8 cellular contexts compared by ENCODE assay signal in genomic region chr10:101816913-101817541, GRCh38. TPM values are rescaled to one million over a fixed set of nuclear protein-coding genes. Genes with fewer than 3 reads are reported as not detected.
DNase-seq lines count a peak whose midpoint lies in the region; ATAC-seq and TF ChIP-seq lines count a peak whose summit lies in the region.

No MANE protein-coding gene starts in this region.

- CTCF ChIA-PET in activated CD8-positive, alpha-beta T cell treated with anti-CD3 and anti-CD28 coated beads for 36 hours (lab: Charles Lee), result interaction anchor here (1.4 to 9.7 kb wide), 3 partner anchors 22 to 193 kb away, joined by 4 to 125 read pairs (median 9); partner anchors contain the start of gene KCNIP2

- no peaks in the 10 kb centered on the region for H3K9me3 Mint-ChIP-seq in activated CD8-positive, alpha-beta T cell treated with anti-CD3 and anti-CD28 coated beads for 36 hours

- intact Hi-C loops in activated CD8-positive, alpha-beta T cell treated with anti-CD3 and anti-CD28 coated beads for 36 hours (cut with micrococcal nuclease), result loop anchor here (5.0 kb wide), 1 partner anchor 35 kb away; the partner anchor contains the start of gene NPM3
- intact Hi-C loops in stomach (cut with DNase I; ENCODE audit: low total_unique reads), result no loop called here

- H3K27me3 ChIP-seq in stomach, result no peaks in the 10 kb centered on the region

- 0 to 1% (median 1%) methylated on average over 17 of the region's 17 CpGs for WGBS in stomach, 5 donors

- no peak for TF ChIP-seq POLR2A in stomach (IDR thresholded peaks at IDR 0.05)

- peaks cover 41% of the 10 kb centered on the region for H3K36me3 Mint-ChIP-seq in activated CD8-positive, alpha-beta T cell treated with anti-CD3 and anti-CD28 coated beads for 36 hours (ENCODE audit: low read depth)

- H3K4me1 ChIP-seq in stomach, result peaks cover 24 to 62% (median 46%) of the 10 kb centered on the region in 4 donors

- no peak for ATAC-seq in activated CD8-positive, alpha-beta T cell treated with anti-CD3 and anti-CD28 coated beads for 36 hours
- no peak for ATAC-seq in GM21825 (IDR thresholded peaks at IDR 0.05; ENCODE audit: unreplicated experiment)

- POLR2A ChIA-PET in activated CD8-positive, alpha-beta T cell treated with anti-CD3 and anti-CD28 coated beads for 36 hours (lab: Charles Lee), result interaction anchor here (0.6 to 6.6 kb wide), 11 partner anchors 10 to 1286 kb away, joined by 3 to 53 read pairs (median 6); partner anchors contain the start of genes KCNIP2 and NPM3

- peak overlapping the region; percentile 97 for H3K4me3 ChIP-seq in iPS-11a (ENCODE audit: low read depth, low read length)
- peak overlapping the region; percentile 98 to 99 (median 99) for H3K4me3 ChIP-seq in stomach

- peak overlapping the region; percentile 96 for H3K27ac Mint-ChIP-seq in activated CD8-positive, alpha-beta T cell treated with anti-CD3 and anti-CD28 coated beads for 36 hours

- no peak for TF ChIP-seq CTCF in activated CD8-positive, alpha-beta T cell treated with anti-CD3 and anti-CD28 coated beads for 36 hours (IDR thresholded peaks at IDR 0.05)
- no peak for TF ChIP-seq CTCF in stomach (IDR thresholded peaks at IDR 0.05)

- peak overlapping the region; percentile 88 for H3K4me3 Mint-ChIP-seq in activated CD8-positive, alpha-beta T cell treated with anti-CD3 and anti-CD28 coated beads for 36 hours

- no peaks in the 10 kb centered on the region for H3K27me3 Mint-ChIP-seq in activated CD8-positive, alpha-beta T cell treated with anti-CD3 and anti-CD28 coated beads for 36 hours

- H3K9me3 ChIP-seq in stomach, result no peaks in the 10 kb centered on the region

- peaks cover 6 to 12% (median 11%) of the 10 kb centered on the region in 4 donors for H3K36me3 ChIP-seq in stomach

- no peak for TF ChIP-seq EP300 in stomach (IDR thresholded peaks at IDR 0.05)

- DNase-seq in NCI-H748 (lab: John Stamatoyannopoulos, UW; ENCODE audit: unreplicated experiment) (peak; percentile 1), NCI-H748 treated with DMSO at 0.1 percent for 48 hours (lab: John Stamatoyannopoulos, UW) (no peak), stomach (no peak), DMS53 (lab: John Stamatoyannopoulos, UW) (no peak), NCI-H345 (lab: John Stamatoyannopoulos, UW) (no peak)
- peak; percentile 66 for DNase-seq in activated CD8-positive, alpha-beta T cell treated with anti-CD3 and anti-CD28 coated beads for 36 hours

- peak overlapping the region; percentile 93 to 97 (median 94) for H3K27ac ChIP-seq in stomach

- peaks cover 43% of the 10 kb centered on the region for H3K4me1 Mint-ChIP-seq in activated CD8-positive, alpha-beta T cell treated with anti-CD3 and anti-CD28 coated beads for 36 hours (ENCODE audit: low read depth)

RNA-seq across cellular contexts. Expression of gene OGA, which starts 1.2 kb away (rescaled TPM):
- 100 to 1,000 TPM; 125 to 130 TPM for total RNA-seq in activated CD8-positive, alpha-beta T cell treated with anti-CD3 and anti-CD28 coated beads for 36 hours
- total RNA-seq in stomach, result 100 to 1,000 TPM; 123 to 312 (median 233) TPM
- polyA plus RNA-seq in stomach, result 10 to 100 TPM; 18.9 to 41.7 (median 28.0) TPM

RNA-seq across cellular contexts. Expression of gene KCNIP2, which starts 26.6 kb away (rescaled TPM):
- 1 to 10 TPM; 2.4 to 3.1 TPM for total RNA-seq in activated CD8-positive, alpha-beta T cell treated with anti-CD3 and anti-CD28 coated beads for 36 hours
- total RNA-seq in stomach, result 1 to 10 TPM in 3 of 5 donors, not detected in 2; 1.2 to 5.7 (median 2.4) TPM
- polyA plus RNA-seq in stomach, result 1 to 10 TPM in 1 of 3 donors, under 1 TPM in 1, not detected in 1; 0.62 to 1.3 TPM

RNA-seq across cellular contexts. Expression of gene NPM3, which starts 33.8 kb away (rescaled TPM):
- total RNA-seq in activated CD8-positive, alpha-beta T cell treated with anti-CD3 and anti-CD28 coated beads for 36 hours, result 100 to 1,000 TPM; 235 to 264 TPM
- total RNA-seq in stomach, result 10 to 100 TPM in 3 of 5 donors, 1 to 10 TPM in 1, not detected in 1; 2.3 to 68.1 (median 32.6) TPM
- polyA plus RNA-seq in stomach, result 10 to 100 TPM; 22.0 to 30.2 (median 26.0) TPM

RNA-seq across cellular contexts. Expression of gene FGF8, which starts 41.1 kb away (rescaled TPM):
- total RNA-seq in activated CD8-positive, alpha-beta T cell treated with anti-CD3 and anti-CD28 coated beads for 36 hours, result under 1 TPM in 1 of 2 experiments, not detected in 1; 0.38 TPM
- not detected for total RNA-seq in stomach
- polyA plus RNA-seq in stomach, result not detected

Comparison
In these comparisons a context has a peak if more than half of its experiments do, and no peak if none do; other contexts are left out.
1. DNase-seq: peak in NCI-H748 (single experiment) and activated CD8-positive, alpha-beta T cell treated with anti-CD3 and anti-CD28 coated beads for 36 hours (single experiment); none in NCI-H748 treated with DMSO at 0.1 percent for 48 hours (single experiment), stomach (single experiment), DMS53 (single experiment) and NCI-H345 (single experiment).